1 cellular context compared by ENCODE assay signal in genomic region chr1:225465793-225466517, GRCh38.
TF ChIP-seq lines count a peak whose summit lies in the region.

No MANE protein-coding gene starts in this region.

TF ChIP-seq in H1, 55 proteins besides CTCF, POLR2A, EP300 and RAD21:
- no peak for TF ChIP-seq KDM5A (IDR thresholded peaks at IDR 0.05; ENCODE audit: low read length)
